10 cellular contexts compared by ENCODE assay signal in genomic region chr7:128890306-128891109, GRCh38. TPM values are rescaled to one million over a fixed set of nuclear protein-coding genes. Genes with fewer than 3 reads are reported as not detected.
A peak's percentile ranks its signal among the peaks of the same experiment; 100 is the strongest.
DNase-seq lines count a peak whose midpoint lies in the region; ATAC-seq, FAIRE-seq and TF ChIP-seq lines count a peak whose summit lies in the region.
"Had no signal": no experiment of that assay in that cellular context is flagged by ENCODE, and none has a peak within 500 bp of the region (broad histone marks: within the 10 kb centered on the region; RNA-seq: fewer than 3 reads in every experiment).

No MANE protein-coding gene starts in this region.

- H3K4me3 Mint-ChIP-seq in T-helper 17 cell = peak overlapping the region; percentile 79
- H3K4me3 Mint-ChIP-seq in activated naive CD4-positive, alpha-beta T cell treated with anti-CD3 and anti-CD28 coated beads, Interleukin-2, amount 10 ng/mL, durations not matched to agents 7 days and 5 days = no peak overlapping the region
- H3K4me3 Mint-ChIP-seq in activated CD4-positive, alpha-beta T cell treated with anti-CD3 and anti-CD28 coated beads, Interleukin-2, amount 10 ng/mL, durations not matched to agents 24 days and 14 days = no peak overlapping the region
- H3K4me3 Mint-ChIP-seq: T-helper 2 cell treated with Interferon-gamma antibody and Interleukin-4, amounts not matched to agents 5 μg/mL and 100 μg/mL, for 36 hours had no signal

- H3K9me3 ChIP-seq in HUES48 (ENCODE audit: control insufficient read depth, insufficient read depth, low read length) = no peaks in the 10 kb centered on the region
- no peaks in the 10 kb centered on the region for H3K9me3 ChIP-seq in T-helper 17 cell (ENCODE audit: control insufficient read depth, low read length, poor library complexity, severe bottlenecking)
- no peaks in the 10 kb centered on the region for H3K9me3 ChIP-seq in left ventricle myocardium inferior (replicated peaks)
- no peaks in the 10 kb centered on the region for H3K9me3 ChIP-seq in small intestine (ENCODE audit: control insufficient read depth, low read depth)
- H3K9me3 ChIP-seq in Karpas-422 (ENCODE audit: low read length) = no peaks in the 10 kb centered on the region

- DNase-seq in T-helper 17 cell = no peak
- no peak for DNase-seq in left ventricle myocardium inferior
- peak; percentile 64 for DNase-seq in small intestine
- no peak for DNase-seq in HCEC 1CT
- DNase-seq in activated naive CD4-positive, alpha-beta T cell treated with anti-CD3 and anti-CD28 coated beads, Interleukin-2, amount 10 ng/mL, durations not matched to agents 7 days and 5 days = no peak
- DNase-seq in activated CD4-positive, alpha-beta T cell treated with anti-CD3 and anti-CD28 coated beads, Interleukin-2, amount 10 ng/mL, durations not matched to agents 24 days and 14 days = no peak
- DNase-seq in Karpas-422 = no peak
- DNase-seq: anterior cingulate cortex had no signal

- no peak for FAIRE-seq in small intestine (lab: Jason Lieb, UNC)

- ATAC-seq in T-helper 17 cell = peak; percentile 39

- H3K4me3 ChIP-seq in HUES48 (ENCODE audit: low read depth, low read length) (peak overlapping the region; percentile 63), left ventricle myocardium inferior (peak overlapping the region; percentile 54), small intestine (ENCODE audit: low read depth in 1 of 2, low read length in 2 of 2) (peak overlapping the region in 1 of 2 donors; percentile 59), Karpas-422 (ENCODE audit: low read length) (no peak overlapping the region)

- H3K9me3 Mint-ChIP-seq in activated naive CD4-positive, alpha-beta T cell treated with anti-CD3 and anti-CD28 coated beads, Interleukin-2, amount 10 ng/mL, durations not matched to agents 7 days and 5 days = no peaks in the 10 kb centered on the region
- no peaks in the 10 kb centered on the region for H3K9me3 Mint-ChIP-seq in activated CD4-positive, alpha-beta T cell treated with anti-CD3 and anti-CD28 coated beads, Interleukin-2, amount 10 ng/mL, durations not matched to agents 24 days and 14 days
- H3K9me3 Mint-ChIP-seq: T-helper 2 cell treated with Interferon-gamma antibody and Interleukin-4, amounts not matched to agents 5 μg/mL and 100 μg/mL, for 36 hours had no signal

- peaks cover 2% of the 10 kb centered on the region for H3K4me1 Mint-ChIP-seq in T-helper 17 cell
- H3K4me1 Mint-ChIP-seq in activated naive CD4-positive, alpha-beta T cell treated with anti-CD3 and anti-CD28 coated beads, Interleukin-2, amount 10 ng/mL, durations not matched to agents 7 days and 5 days = peaks cover 2% of the 10 kb centered on the region
- H3K4me1 Mint-ChIP-seq in activated CD4-positive, alpha-beta T cell treated with anti-CD3 and anti-CD28 coated beads, Interleukin-2, amount 10 ng/mL, durations not matched to agents 24 days and 14 days = no peaks in the 10 kb centered on the region

- H3K9ac ChIP-seq in HUES48 (ENCODE audit: low read depth, low read length) (no peak overlapping the region), Karpas-422 (ENCODE audit: low read length) (no peak overlapping the region)

- intact Hi-C loops in left ventricle myocardium inferior (cut with micrococcal nuclease) = no loop called here
- intact Hi-C loops in activated CD4-positive, alpha-beta T cell treated with anti-CD3 and anti-CD28 coated beads, Interleukin-2, amount 10 ng/mL, durations not matched to agents 24 days and 14 days (cut with micrococcal nuclease) = no loop called here

- no peak overlapping the region for H3K4me2 ChIP-seq in Karpas-422 (ENCODE audit: low read depth, low read length, poor library complexity, severe bottlenecking)

- no peak for TF ChIP-seq CTCF in left ventricle myocardium inferior (IDR thresholded peaks at IDR 0.05; ENCODE audit: borderline replicate concordance)

- CTCF ChIA-PET in activated naive CD4-positive, alpha-beta T cell treated with anti-CD3 and anti-CD28 coated beads, Interleukin-2, amount 10 ng/mL, durations not matched to agents 7 days and 5 days (lab: Charles Lee) = no interaction called here

- H3K4me1 ChIP-seq in HUES48 (ENCODE audit: control insufficient read depth, insufficient read depth, low read length) (peaks cover 22% of the 10 kb centered on the region; the same call in 1 of the 2 replicates), left ventricle myocardium inferior (peaks cover 8% of the 10 kb centered on the region), small intestine (ENCODE audit: control insufficient read depth in 2 of 2, insufficient read depth in 1 of 2, low read depth in 1 of 2, low read length in 1 of 2) (peaks cover 0 to 3% of the 10 kb centered on the region in 2 donors), Karpas-422 (ENCODE audit: low read length) (no peaks in the 10 kb centered on the region; the same call in 1 of the 2 replicates)

- H3K27ac Mint-ChIP-seq in T-helper 17 cell = no peak overlapping the region
- H3K27ac Mint-ChIP-seq in activated naive CD4-positive, alpha-beta T cell treated with anti-CD3 and anti-CD28 coated beads, Interleukin-2, amount 10 ng/mL, durations not matched to agents 7 days and 5 days = no peak overlapping the region
- H3K27ac Mint-ChIP-seq in activated CD4-positive, alpha-beta T cell treated with anti-CD3 and anti-CD28 coated beads, Interleukin-2, amount 10 ng/mL, durations not matched to agents 24 days and 14 days = no peak overlapping the region
- H3K27ac Mint-ChIP-seq: T-helper 2 cell treated with Interferon-gamma antibody and Interleukin-4, amounts not matched to agents 5 μg/mL and 100 μg/mL, for 36 hours had no signal

- 20 to 30% (median 20%) methylated on average over 29 to 67 of the region's 67 CpGs for WGBS in small intestine, 3 donors

- H3K27me3 Mint-ChIP-seq in T-helper 17 cell = peaks cover 6% of the 10 kb centered on the region
- H3K27me3 Mint-ChIP-seq in activated naive CD4-positive, alpha-beta T cell treated with anti-CD3 and anti-CD28 coated beads, Interleukin-2, amount 10 ng/mL, durations not matched to agents 7 days and 5 days = peaks cover 30% of the 10 kb centered on the region
- H3K27me3 Mint-ChIP-seq in activated CD4-positive, alpha-beta T cell treated with anti-CD3 and anti-CD28 coated beads, Interleukin-2, amount 10 ng/mL, durations not matched to agents 24 days and 14 days = peaks cover 15% of the 10 kb centered on the region

- no peaks in the 10 kb centered on the region for H3K9me2 ChIP-seq in Karpas-422 (replicated peaks; ENCODE audit: insufficient read depth, low read length)

- H3K36me3 Mint-ChIP-seq in T-helper 17 cell (ENCODE audit: low read depth) = peaks cover 2% of the 10 kb centered on the region
- no peaks in the 10 kb centered on the region for H3K36me3 Mint-ChIP-seq in activated naive CD4-positive, alpha-beta T cell treated with anti-CD3 and anti-CD28 coated beads, Interleukin-2, amount 10 ng/mL, durations not matched to agents 7 days and 5 days
- H3K36me3 Mint-ChIP-seq in activated CD4-positive, alpha-beta T cell treated with anti-CD3 and anti-CD28 coated beads, Interleukin-2, amount 10 ng/mL, durations not matched to agents 24 days and 14 days (ENCODE audit: low read depth) = no peaks in the 10 kb centered on the region

- H3K36me3 ChIP-seq in HUES48 (ENCODE audit: control insufficient read depth, insufficient read depth, low read length) (no peaks in the 10 kb centered on the region), left ventricle myocardium inferior (no peaks in the 10 kb centered on the region), small intestine (ENCODE audit: control insufficient read depth in 2 of 2, insufficient read depth in 2 of 2, low read length in 2 of 2) (no peaks in the 10 kb centered on the region), Karpas-422 (ENCODE audit: insufficient read depth, low read length) (no peaks in the 10 kb centered on the region)

- H3K79me2 ChIP-seq in Karpas-422 (ENCODE audit: low read length) = no peaks in the 10 kb centered on the region

- H3K27ac ChIP-seq in HUES48 (ENCODE audit: low read depth, low read length) = no peak overlapping the region
- no peak overlapping the region for H3K27ac ChIP-seq in left ventricle myocardium inferior (replicated peaks)
- peak overlapping the region in 1 of 2 donors; percentile 73 for H3K27ac ChIP-seq in small intestine (ENCODE audit: low read depth in 1 of 2, low read length in 1 of 2)
- no peak overlapping the region for H3K27ac ChIP-seq in Karpas-422 (ENCODE audit: low read length)

- H3K27me3 ChIP-seq in HUES48 (ENCODE audit: control insufficient read depth, insufficient read depth, low read length) (peaks cover 6% of the 10 kb centered on the region), left ventricle myocardium inferior (ENCODE audit: low read depth) (peaks cover 49% of the 10 kb centered on the region), small intestine (ENCODE audit: control insufficient read depth in 2 of 2, insufficient read depth in 2 of 2, low read length in 2 of 2) (no peaks in the 10 kb centered on the region), Karpas-422 (ENCODE audit: low read length) (no peaks in the 10 kb centered on the region)

- no peaks in the 10 kb centered on the region for H4K20me1 ChIP-seq in Karpas-422 (ENCODE audit: insufficient read depth, low read depth, low read length)

- H2AFZ ChIP-seq in Karpas-422 (ENCODE audit: low read length) = no peak overlapping the region

RNA-seq across cellular contexts. Expression of gene KCP, which starts 20.0 kb away (rescaled TPM):
- 1 to 10 TPM in 1 of 2 donors, under 1 TPM in 1; 0.23 to 1.2 TPM for total RNA-seq in T-helper 17 cell
- total RNA-seq in left ventricle myocardium inferior = 0.19 TPM
- polyA plus RNA-seq in small intestine = 1 to 10 TPM in 2 of 3 donors, under 1 TPM in 1; 0.52 to 5.1 (median 2.7) TPM
- 0.09 and 0.17 TPM in 2 replicates for total RNA-seq in activated CD4-positive, alpha-beta T cell treated with anti-CD3 and anti-CD28 coated beads, Interleukin-2, amount 10 ng/mL, durations not matched to agents 24 days and 14 days
- total RNA-seq in Karpas-422 (2014; rRNA removed; shearing (Covaris generic); ENCODE audit: low replicate concordance) = 1.6 and 11.7 TPM in 2 replicates

RNA-seq across cellular contexts. Expression of gene ATP6V1F, which starts 27.9 kb away (rescaled TPM):
- total RNA-seq in T-helper 17 cell (10 to 100 TPM; 62.5 to 68.7 TPM), left ventricle myocardium inferior (101 TPM)
- 100 to 1,000 TPM; 145 to 239 (median 162) TPM for polyA plus RNA-seq in small intestine
- 127 and 132 TPM in 2 replicates for total RNA-seq in activated CD4-positive, alpha-beta T cell treated with anti-CD3 and anti-CD28 coated beads, Interleukin-2, amount 10 ng/mL, durations not matched to agents 24 days and 14 days
- 184 and 208 TPM in 2 replicates for total RNA-seq in Karpas-422 (2014; rRNA removed; shearing (Covaris generic); ENCODE audit: low replicate concordance)

RNA-seq across cellular contexts. Expression of gene IRF5, which starts 47.2 kb away (rescaled TPM):
- total RNA-seq in T-helper 17 cell (10 to 100 TPM; 12.5 to 13.6 TPM), left ventricle myocardium inferior (2.2 TPM)
- 10 to 100 TPM in 1 of 3 donors, 1 to 10 TPM in 2; 3.3 to 17.3 (median 6.0) TPM for polyA plus RNA-seq in small intestine
- 16.2 and 18.6 TPM in 2 replicates for total RNA-seq in activated CD4-positive, alpha-beta T cell treated with anti-CD3 and anti-CD28 coated beads, Interleukin-2, amount 10 ng/mL, durations not matched to agents 24 days and 14 days
- 7.8 and 11.5 TPM in 2 replicates for total RNA-seq in Karpas-422 (2014; rRNA removed; shearing (Covaris generic); ENCODE audit: low replicate concordance)
